In the genomic region with DNA sequence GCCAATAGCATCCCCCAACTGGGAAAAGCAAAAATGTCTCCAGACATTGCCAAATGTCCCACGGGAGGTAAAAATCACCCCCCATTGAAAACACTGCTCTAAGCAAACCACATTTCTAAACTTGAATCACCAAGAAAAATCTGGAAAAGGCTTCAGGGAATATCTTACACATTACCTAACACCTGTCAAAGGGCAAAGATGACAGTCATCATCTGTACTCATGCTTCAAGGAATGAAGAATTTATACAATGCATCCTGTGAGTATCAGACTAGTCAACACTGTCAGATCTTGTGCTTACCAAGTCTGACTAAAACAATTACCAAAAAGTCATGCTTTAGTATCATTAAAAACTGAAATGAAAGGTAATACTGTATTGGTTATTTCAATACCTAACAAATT, we compare ENCODE assay signal across 19 cellular contexts.
DNase-seq lines count a peak whose midpoint lies in the region; ATAC-seq, FAIRE-seq and TF ChIP-seq lines count a peak whose summit lies in the region.
"Had no signal": no experiment of that assay in that cellular context is flagged by ENCODE, and none has a peak within 500 bp of the region (broad histone marks: within the 10 kb centered on the region; RNA-seq: fewer than 3 reads in every experiment).

No MANE protein-coding gene starts in this region.

- no peak for FAIRE-seq in bronchial epithelial cell (lab: Jason Lieb, UNC)

- H4K20me1 ChIP-seq in MM.1S (ENCODE audit: insufficient read depth, low read length): no peaks in the 10 kb centered on the region
- H4K20me1 ChIP-seq: BLaER1 had no signal

- H3K4me3 Mint-ChIP-seq in activated CD4-positive, alpha-beta T cell treated with anti-CD3 and anti-CD28 coated beads, Interleukin-2, amount 10 ng/mL, durations not matched to agents 24 days and 14 days: no peak overlapping the region
- H3K4me3 Mint-ChIP-seq: neural crest cell had no signal

- H3K27ac ChIP-seq in A673 (ENCODE audit: low read depth, low read length, poor library complexity, severe bottlenecking) (no peak overlapping the region), MM.1S (ENCODE audit: low read length) (no peak overlapping the region)
- H3K27ac ChIP-seq: BLaER1, HL-60, left lung, stomach, transverse colon had no signal

- no peaks in the 10 kb centered on the region for H3K4me1 Mint-ChIP-seq in activated CD4-positive, alpha-beta T cell treated with anti-CD3 and anti-CD28 coated beads, Interleukin-2, amount 10 ng/mL, durations not matched to agents 24 days and 14 days

- H3K4me1 ChIP-seq in A673 (ENCODE audit: insufficient read depth, low read length, poor library complexity, severe bottlenecking) (peaks cover 38% of the 10 kb centered on the region), MM.1S (ENCODE audit: low read length) (peaks cover 20% of the 10 kb centered on the region)
- H3K4me1 ChIP-seq: BLaER1, left lung, stomach, transverse colon had no signal

- intact Hi-C loops in A673 (cut with micrococcal nuclease; ENCODE audit: unreplicated experiment): loop anchor here (10.0 kb wide), 1 partner anchor 614 kb away; no protein-coding TSS in a partner anchor
- intact Hi-C loops in activated CD4-positive, alpha-beta T cell treated with anti-CD3 and anti-CD28 coated beads, Interleukin-2, amount 10 ng/mL, durations not matched to agents 24 days and 14 days (cut with micrococcal nuclease): no loop called here

- no peak overlapping the region for H2AFZ ChIP-seq in MM.1S (ENCODE audit: low read length)

- ATAC-seq in HG02938 (IDR thresholded peaks at IDR 0.05; ENCODE audit: unreplicated experiment): no peak
- ATAC-seq: esophagus mucosa, left lung had no signal

- no peaks in the 10 kb centered on the region for H3K36me3 ChIP-seq in A673 (ENCODE audit: insufficient read depth, low read length, poor library complexity, severe bottlenecking)
- no peaks in the 10 kb centered on the region for H3K36me3 ChIP-seq in bronchial epithelial cell (ENCODE audit: control insufficient read depth, insufficient read depth, low read length)
- no peaks in the 10 kb centered on the region for H3K36me3 ChIP-seq in MM.1S (replicated peaks; ENCODE audit: insufficient read depth, low read length)
- H3K36me3 ChIP-seq: BLaER1, left lung, stomach, transverse colon had no signal

- H3K9me3 Mint-ChIP-seq in activated CD4-positive, alpha-beta T cell treated with anti-CD3 and anti-CD28 coated beads, Interleukin-2, amount 10 ng/mL, durations not matched to agents 24 days and 14 days: no peaks in the 10 kb centered on the region

- POLR2A ChIA-PET in A673 (lab: Charles Lee; ENCODE audit: low non-redundant PET): no interaction called here

- no peaks in the 10 kb centered on the region for H3K79me2 ChIP-seq in MM.1S (ENCODE audit: low read length)

- CTCF ChIA-PET in A673 (lab: Charles Lee): no interaction called here

- no peaks in the 10 kb centered on the region for H3K9me2 ChIP-seq in MM.1S (replicated peaks; ENCODE audit: insufficient read depth, low read length)

- peaks cover 6% of the 10 kb centered on the region; the same call in 1 of the 2 replicates for H3F3A ChIP-seq in MM.1S (ENCODE audit: insufficient read depth, low read length)

- H3K27me3 ChIP-seq in A673 (replicated peaks; ENCODE audit: insufficient read depth, low read depth, low read length, poor library complexity) (no peaks in the 10 kb centered on the region), bronchial epithelial cell (ENCODE audit: control insufficient read depth, insufficient read depth, low read length) (no peaks in the 10 kb centered on the region), MM.1S (replicated peaks; ENCODE audit: insufficient read depth, low read length) (no peaks in the 10 kb centered on the region)
- H3K27me3 ChIP-seq: BLaER1, left lung, stomach, transverse colon had no signal

- H3K4me2 ChIP-seq in MM.1S (ENCODE audit: low read depth, low read length): no peak overlapping the region
- H3K4me2 ChIP-seq: BLaER1 had no signal

- no peaks in the 10 kb centered on the region for H3K36me3 Mint-ChIP-seq in activated CD4-positive, alpha-beta T cell treated with anti-CD3 and anti-CD28 coated beads, Interleukin-2, amount 10 ng/mL, durations not matched to agents 24 days and 14 days (ENCODE audit: low read depth)

- DNase-seq in A673 (ENCODE audit: low spot score) (peak; percentile 21), M059J (ENCODE audit: low read depth) (peak; percentile 78), bronchial epithelial cell (ENCODE audit: low read depth) (peak; percentile 70), kidney tubule cell (ENCODE audit: low spot score) (peak; percentile 81), MM.1S (no peak), HuH-7.5 (ENCODE audit: low spot score) (no peak)
- no peak for DNase-seq in activated CD4-positive, alpha-beta T cell treated with anti-CD3 and anti-CD28 coated beads, Interleukin-2, amount 10 ng/mL, durations not matched to agents 24 days and 14 days
- DNase-seq: activated CD4-positive, alpha-beta T cell treated with anti-CD3 and anti-CD28 coated beads, Interleukin-2, amount 50 U/mL, for 48 hours; activated effector memory CD4-positive, alpha-beta T cell treated with Interleukin-2 at 50 U/mL for 16 hours; NCI-H1694 treated with DMSO at 0.1 percent for 48 hours; stimulated activated CD4-positive, alpha-beta T cell treated with anti-CD3 and anti-CD28 coated beads, Interleukin-4, amount 100 ng/mL, for 4 hours; stomach; transverse colon had no signal

- H3K4me3 ChIP-seq in A673 (ENCODE audit: low read depth, low read length, poor library complexity, severe bottlenecking): no peak overlapping the region
- no peak overlapping the region for H3K4me3 ChIP-seq in bronchial epithelial cell (ENCODE audit: low read depth, low read length)
- no peak overlapping the region for H3K4me3 ChIP-seq in MM.1S (ENCODE audit: low read length)
- H3K4me3 ChIP-seq: BLaER1, left lung, stomach, transverse colon had no signal

- H3K9me3 ChIP-seq in A673 (ENCODE audit: low read depth, low read length, poor library complexity, severe bottlenecking) (no peaks in the 10 kb centered on the region), MM.1S (replicated peaks; ENCODE audit: insufficient read depth, low read length) (no peaks in the 10 kb centered on the region)
- H3K9me3 ChIP-seq: BLaER1, left lung, stomach, transverse colon had no signal

- no peak overlapping the region for H3K27ac Mint-ChIP-seq in activated CD4-positive, alpha-beta T cell treated with anti-CD3 and anti-CD28 coated beads, Interleukin-2, amount 10 ng/mL, durations not matched to agents 24 days and 14 days

- no peaks in the 10 kb centered on the region for H3K27me3 Mint-ChIP-seq in activated CD4-positive, alpha-beta T cell treated with anti-CD3 and anti-CD28 coated beads, Interleukin-2, amount 10 ng/mL, durations not matched to agents 24 days and 14 days

- TF ChIP-seq CTCF in A673 (conservative IDR thresholded peaks at IDR 0.05; ENCODE audit: low read depth, low read length): no peak
- TF ChIP-seq CTCF in bronchial epithelial cell (IDR thresholded peaks at IDR 0.05; ENCODE audit: insufficient read depth, low read length, severe bottlenecking): no peak
- TF ChIP-seq CTCF in MM.1S (IDR thresholded peaks at IDR 0.05; ENCODE audit: low read length): no peak

- BruUV-seq in A673 (replicated peaks; lab: Mats Ljungman, UMichigan): no TSS peak

- no peak overlapping the region for H3K9ac ChIP-seq in MM.1S (ENCODE audit: low read length)
- H3K9ac ChIP-seq: BLaER1 had no signal

Comparison
In these comparisons a context has a peak if more than half of its experiments do, and no peak if none do; other contexts are left out.
1. DNase-seq: peak in A673 (single experiment), M059J (single experiment), bronchial epithelial cell (single experiment) and kidney tubule cell (single experiment); none in MM.1S (single experiment), HuH-7.5 (single experiment) and activated CD4-positive, alpha-beta T cell treated with anti-CD3 and anti-CD28 coated beads, Interleukin-2, amount 10 ng/mL, durations not matched to agents 24 days and 14 days (single experiment).